In the genomic region with DNA sequence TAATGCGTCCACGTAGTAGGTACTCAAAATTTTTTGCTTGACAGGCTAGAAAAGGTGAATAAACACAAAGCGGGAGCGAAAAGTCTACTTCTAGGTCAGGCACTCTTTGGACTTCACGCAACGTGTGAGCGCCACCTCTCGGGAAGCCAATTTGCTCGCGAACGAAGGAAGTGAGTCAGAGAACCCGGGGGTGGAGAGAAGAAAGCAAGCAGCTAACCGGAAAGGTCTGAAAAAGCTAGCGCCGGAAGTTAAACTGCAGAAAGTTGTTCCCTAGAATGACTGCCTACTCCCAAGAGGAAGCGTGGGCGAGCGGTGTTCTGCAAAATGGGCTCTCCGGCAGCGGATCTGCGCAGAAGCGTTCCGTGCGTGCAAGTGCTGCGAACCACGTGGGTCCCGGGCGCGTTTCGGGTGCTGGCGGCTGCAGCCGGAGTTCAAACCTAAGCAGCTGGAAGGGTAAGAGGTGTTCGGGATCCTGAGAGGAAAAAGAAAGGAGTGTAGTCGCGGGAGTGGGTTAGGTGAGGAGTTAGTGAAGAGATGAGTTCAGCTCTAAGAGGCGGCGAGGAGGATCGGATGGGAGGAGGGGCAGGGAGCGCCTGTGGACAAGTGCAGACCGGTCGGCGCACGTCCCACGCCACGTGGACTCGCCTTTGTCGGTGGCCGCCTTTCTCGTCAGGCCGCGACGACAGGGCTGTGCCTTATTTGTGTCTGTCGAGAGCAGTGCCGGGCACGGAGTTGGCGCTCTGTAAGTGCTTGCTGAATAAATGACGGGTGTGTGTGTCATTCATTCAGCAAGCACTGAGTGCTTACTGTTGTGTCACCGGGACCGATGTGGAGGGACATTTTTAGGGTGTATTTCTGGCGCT, we compare ENCODE assay signal across 8 cellular contexts. TPM values are rescaled to one million over a fixed set of nuclear protein-coding genes. Genes with fewer than 3 reads are reported as not detected.
DNase-seq lines count a peak whose midpoint lies in the region; ATAC-seq and TF ChIP-seq lines count a peak whose summit lies in the region.

NME1 (plus strand) TSS at position 350 of the 863 bp plus-strand sequence. CDS start 2,096 bp downstream, outside the sequence.

- no peak within 1 kb of the TSS for H3K27ac Mint-ChIP-seq in activated T-cell treated with anti-CD3 and anti-CD28 coated beads, Interleukin-2, amount 50 U/mL, for 72 hours
- no peak within 1 kb of the TSS for H3K27ac Mint-ChIP-seq in naive B cell
- H3K27ac Mint-ChIP-seq in stimulated activated memory B cell treated with anti-CD40 and anti-IgM and Interleukin-4, amounts not matched to agents 10 μg/mL and 1 μg/mL and 100 μg/mL, for 72 hours, result no peak within 1 kb of the TSS

- peaks cover 3 to 7% of the 10 kb centered on the region in 2 donors for H3K36me3 Mint-ChIP-seq in activated T-cell treated with anti-CD3 and anti-CD28 coated beads, Interleukin-2, amount 50 U/mL, for 72 hours (ENCODE audit: insufficient read depth in 2 of 2)
- H3K36me3 Mint-ChIP-seq in naive B cell, result peaks cover 0 to 5% of the 10 kb centered on the region in 2 donors
- H3K36me3 Mint-ChIP-seq in stimulated activated memory B cell treated with anti-CD40 and anti-IgM and Interleukin-4, amounts not matched to agents 10 μg/mL and 1 μg/mL and 100 μg/mL, for 72 hours, result peaks cover 18% of the 10 kb centered on the region

- H3K27me3 ChIP-seq in Peyer's patch, result no peaks in the 10 kb centered on the region

- H3K36me3 ChIP-seq in KOPT-K1 (ENCODE audit: insufficient read depth, low read length), result peaks cover 32% of the 10 kb centered on the region
- H3K36me3 ChIP-seq in Peyer's patch, result peaks cover 0 to 4% (median 0%) of the 10 kb centered on the region in 3 donors

- peak within 1 kb of the TSS; percentile 46 to 75 (median 62) for H3K4me3 ChIP-seq in Peyer's patch

- ATAC-seq in GM21786 (IDR thresholded peaks at IDR 0.05; ENCODE audit: unreplicated experiment) (peak; percentile 91), naive B cell (ENCODE audit: low read depth in 2 of 2) (peak; percentile 98)
- peak; percentile 92 for ATAC-seq in activated T-cell treated with anti-CD3 and anti-CD28 coated beads, Interleukin-2, amount 50 U/mL, for 72 hours (replicated peaks in 1 of 2)
- peak; percentile 97 for ATAC-seq in stimulated activated memory B cell treated with anti-CD40 and anti-IgM and Interleukin-4, amounts not matched to agents 10 μg/mL and 1 μg/mL and 100 μg/mL, for 72 hours

- no peaks in the 10 kb centered on the region for H3K27me3 Mint-ChIP-seq in activated T-cell treated with anti-CD3 and anti-CD28 coated beads, Interleukin-2, amount 50 U/mL, for 72 hours (ENCODE audit: low read depth)
- H3K27me3 Mint-ChIP-seq in naive B cell, result no peaks in the 10 kb centered on the region
- H3K27me3 Mint-ChIP-seq in stimulated activated memory B cell treated with anti-CD40 and anti-IgM and Interleukin-4, amounts not matched to agents 10 μg/mL and 1 μg/mL and 100 μg/mL, for 72 hours, result no peaks in the 10 kb centered on the region

- peaks cover 18% of the 10 kb centered on the region for H3K4me1 Mint-ChIP-seq in activated T-cell treated with anti-CD3 and anti-CD28 coated beads, Interleukin-2, amount 50 U/mL, for 72 hours (ENCODE audit: low read depth)
- peaks cover 0 to 10% (median 0%) of the 10 kb centered on the region in 3 donors for H3K4me1 Mint-ChIP-seq in naive B cell
- peaks cover 5% of the 10 kb centered on the region for H3K4me1 Mint-ChIP-seq in stimulated activated memory B cell treated with anti-CD40 and anti-IgM and Interleukin-4, amounts not matched to agents 10 μg/mL and 1 μg/mL and 100 μg/mL, for 72 hours

- H3K9me3 Mint-ChIP-seq in activated T-cell treated with anti-CD3 and anti-CD28 coated beads, Interleukin-2, amount 50 U/mL, for 72 hours, result no peaks in the 10 kb centered on the region
- no peaks in the 10 kb centered on the region for H3K9me3 Mint-ChIP-seq in naive B cell
- no peaks in the 10 kb centered on the region for H3K9me3 Mint-ChIP-seq in stimulated activated memory B cell treated with anti-CD40 and anti-IgM and Interleukin-4, amounts not matched to agents 10 μg/mL and 1 μg/mL and 100 μg/mL, for 72 hours

- no peak within 1 kb of the TSS for H3K4me3 Mint-ChIP-seq in activated T-cell treated with anti-CD3 and anti-CD28 coated beads, Interleukin-2, amount 50 U/mL, for 72 hours
- H3K4me3 Mint-ChIP-seq in naive B cell, result peak within 1 kb of the TSS in 1 of 8 donors; percentile 9
- no peak within 1 kb of the TSS for H3K4me3 Mint-ChIP-seq in stimulated activated memory B cell treated with anti-CD40 and anti-IgM and Interleukin-4, amounts not matched to agents 10 μg/mL and 1 μg/mL and 100 μg/mL, for 72 hours

- H3K9me3 ChIP-seq in KOPT-K1 (ENCODE audit: insufficient read depth, low read length, poor library complexity, severe bottlenecking), result no peaks in the 10 kb centered on the region
- H3K9me3 ChIP-seq in Peyer's patch, result no peaks in the 10 kb centered on the region

- peak in 1 of 2 donors; percentile 34 for TF ChIP-seq POLR2A in Peyer's patch (IDR thresholded peaks at IDR 0.05)

- H3K4me1 ChIP-seq in Peyer's patch, result peaks cover 0 to 20% (median 0%) of the 10 kb centered on the region in 4 donors

- peak; percentile 47 to 92 (median 84) for TF ChIP-seq CTCF in Peyer's patch (IDR thresholded peaks at IDR 0.05)

- DNase-seq in Daoy (ENCODE audit: low read depth) (peak; percentile 96), Peyer's patch (peak; percentile 96 to 98 (median 96)), fibroblast of gingiva (ENCODE audit: low read depth) (peak; percentile 99), naive B cell (peak; percentile 98)
- peak; percentile 96 to 98 for DNase-seq in activated T-cell treated with anti-CD3 and anti-CD28 coated beads, Interleukin-2, amount 50 U/mL, for 72 hours

- H3K27ac ChIP-seq in KOPT-K1 (ENCODE audit: low read depth, low read length, poor library complexity, severe bottlenecking), result peak within 1 kb of the TSS; percentile 73
- peak within 1 kb of the TSS; percentile 68 to 84 (median 74) for H3K27ac ChIP-seq in Peyer's patch

RNA-seq across cellular contexts. Expression of gene NME1, which starts in this region (rescaled TPM):
- 318 and 324 TPM in 2 replicates for total RNA-seq in Daoy (2014; rRNA removed; shearing (Covaris generic))
- 10 to 100 TPM in 2 of 4 donors, 1 to 10 TPM in 2; 6.3 to 37.1 (median 12.0) TPM for total RNA-seq in Peyer's patch
- 10 to 100 TPM; 88.2 to 96.0 TPM for total RNA-seq in activated T-cell treated with anti-CD3 and anti-CD28 coated beads, Interleukin-2, amount 50 U/mL, for 72 hours
- polyA plus RNA-seq in naive B cell (ENCODE audit: low read depth in 6 of 6), result 100 to 1,000 TPM in 1 of 6 donors, 10 to 100 TPM in 5; 51.4 to 131 (median 82.7) TPM

Comparison
In these comparisons a context has a peak if more than half of its experiments do, and no peak if none do; other contexts are left out.
1. Peak in every context shown above with its lines: DNase-seq, ATAC-seq, H3K4me3 ChIP-seq and H3K27ac ChIP-seq.